In genomic region chr11:64059339-64060176, GRCh38 we compare ENCODE assay signal across 3 cellular contexts.
TF ChIP-seq lines count a peak whose summit lies in the region.

No MANE protein-coding gene starts in this region.

TF ChIP-seq in GM23338, 12 proteins besides CTCF, POLR2A, EP300 and RAD21:
- no peak for TF ChIP-seq REST (IDR thresholded peaks at IDR 0.05; ENCODE audit: unreplicated experiment)

TF ChIP-seq in K562, 482 proteins besides CTCF, POLR2A, EP300 and RAD21:
- TF ChIP-seq NFYB (IDR thresholded peaks at IDR 0.05; ENCODE audit: extremely low read depth, insufficient read length) (peak; percentile 62), ZHX1 (conservative IDR thresholded peaks at IDR 0.05; ENCODE audit: low read length) (no peak)

TF ChIP-seq in HepG2, 621 proteins besides CTCF, POLR2A, EP300 and RAD21:
- TF ChIP-seq ZNF30 (CRISPR knock-in tag; IDR thresholded peaks at IDR 0.05) (no peak), PBX2 (CRISPR knock-in tag; IDR thresholded peaks at IDR 0.05) (no peak), STAT5B (CRISPR knock-in tag; IDR thresholded peaks at IDR 0.05) (no peak), GTF3A (CRISPR knock-in tag; conservative IDR thresholded peaks at IDR 0.05) (no peak), SOX13 (IDR thresholded peaks at IDR 0.05) (no peak), SOX13 (CRISPR knock-in tag; conservative IDR thresholded peaks at IDR 0.05 in 1 of 2, IDR thresholded peaks at IDR 0.05 in 1 of 2) (no peak), ZNF75D (CRISPR knock-in tag; IDR thresholded peaks at IDR 0.05; ENCODE audit: borderline replicate concordance) (no peak), ZFP82 (CRISPR knock-in tag; IDR thresholded peaks at IDR 0.05; ENCODE audit: borderline replicate concordance) (no peak), ZNF609 (CRISPR knock-in tag; IDR thresholded peaks at IDR 0.05; ENCODE audit: borderline replicate concordance) (no peak), ZBTB1 (CRISPR knock-in tag; IDR thresholded peaks at IDR 0.05; ENCODE audit: borderline replicate concordance) (no peak), RBFOX2 (IDR thresholded peaks at IDR 0.05; ENCODE audit: low read depth, low read length) (no peak), PBX3 (CRISPR knock-in tag; IDR thresholded peaks at IDR 0.05; ENCODE audit: borderline replicate concordance) (no peak), ZNF800 (CRISPR knock-in tag; IDR thresholded peaks at IDR 0.05) (no peak), ZNF232 (CRISPR knock-in tag; IDR thresholded peaks at IDR 0.05; ENCODE audit: borderline replicate concordance) (no peak), ZNF512 (CRISPR knock-in tag; IDR thresholded peaks at IDR 0.05) (no peak)
TF ChIP-seq in HepG2: peak in this region for 0.
